In the genomic region with DNA sequence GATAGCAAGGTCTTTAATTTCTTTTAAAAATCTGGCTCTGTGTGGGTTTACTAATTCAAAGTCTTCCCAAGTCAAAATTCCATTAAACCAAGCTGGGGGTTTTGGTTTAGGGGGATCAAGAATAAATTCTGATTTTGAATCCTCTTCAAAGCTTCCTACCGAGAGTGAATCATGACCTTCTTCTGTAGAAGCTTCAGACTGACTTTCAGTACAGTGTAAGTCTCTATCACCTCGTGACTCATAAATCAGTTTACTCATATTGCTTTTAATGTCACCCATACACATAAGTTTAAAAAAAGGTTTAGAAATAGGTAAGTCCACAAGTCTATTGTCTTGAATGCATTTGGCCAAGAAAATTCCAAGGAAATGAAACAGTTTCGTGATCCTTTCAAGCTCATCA, we compare ENCODE assay signal across 18 cellular contexts.
DNase-seq lines count a peak whose midpoint lies in the region; ATAC-seq and TF ChIP-seq lines count a peak whose summit lies in the region.
"Had no signal": no experiment of that assay in that cellular context is flagged by ENCODE, and none has a peak within 500 bp of the region (broad histone marks: within the 10 kb centered on the region; RNA-seq: fewer than 3 reads in every experiment).

No MANE protein-coding gene starts in this region.

- H3K27me3 ChIP-seq in PC-9 (ENCODE audit: insufficient read depth, low read depth), result no peaks in the 10 kb centered on the region

- no peak overlapping the region for H3K4me2 ChIP-seq in PC-9

- H3K4me3 Mint-ChIP-seq in activated naive CD8-positive, alpha-beta T cell, result no peak overlapping the region
- H3K4me3 Mint-ChIP-seq in activated naive CD8-positive, alpha-beta T cell treated with anti-CD3 and anti-CD28 coated beads for 36 hours, result no peak overlapping the region
- H3K4me3 Mint-ChIP-seq in endothelial cell (ENCODE audit: unreplicated experiment), result peak overlapping the region; percentile 10
- H3K4me3 Mint-ChIP-seq: IgD-negative memory B cell had no signal

- H4K20me1 ChIP-seq in PC-9 (ENCODE audit: insufficient read depth), result no peaks in the 10 kb centered on the region

- intact Hi-C loops in PC-9 (cut with micrococcal nuclease; ENCODE audit: unreplicated experiment), result no loop called here

- H3F3A ChIP-seq in PC-9 (ENCODE audit: insufficient read depth, low read depth), result no peaks in the 10 kb centered on the region

- CTCF ChIA-PET in PC-9 (lab: Charles Lee), result no interaction called here

- H3K9me3 Mint-ChIP-seq in activated naive CD8-positive, alpha-beta T cell (ENCODE audit: low read depth), result no peaks in the 10 kb centered on the region
- H3K9me3 Mint-ChIP-seq in activated naive CD8-positive, alpha-beta T cell treated with anti-CD3 and anti-CD28 coated beads for 36 hours, result peaks cover 5% of the 10 kb centered on the region
- H3K9me3 Mint-ChIP-seq in endothelial cell (ENCODE audit: unreplicated experiment), result no peaks in the 10 kb centered on the region
- H3K9me3 Mint-ChIP-seq: IgD-negative memory B cell had no signal

- no peaks in the 10 kb centered on the region for H3K9me3 ChIP-seq in PC-9 (ENCODE audit: insufficient read depth, low read depth)
- H3K9me3 ChIP-seq: left ventricle myocardium inferior had no signal

- H3K4me3 ChIP-seq in PC-9, result no peak overlapping the region
- H3K4me3 ChIP-seq: left ventricle myocardium inferior had no signal

- H3K36me3 Mint-ChIP-seq in activated naive CD8-positive, alpha-beta T cell, result peaks cover 21% of the 10 kb centered on the region
- H3K36me3 Mint-ChIP-seq in activated naive CD8-positive, alpha-beta T cell treated with anti-CD3 and anti-CD28 coated beads for 36 hours, result peaks cover 47% of the 10 kb centered on the region
- peaks cover 51% of the 10 kb centered on the region for H3K36me3 Mint-ChIP-seq in endothelial cell (ENCODE audit: low read depth, unreplicated experiment)

- TF ChIP-seq CTCF in PC-9 (conservative IDR thresholded peaks at IDR 0.05) (no peak), endothelial cell (IDR thresholded peaks at IDR 0.05; ENCODE audit: unreplicated experiment) (no peak)

- POLR2A ChIA-PET in PC-9 (lab: Charles Lee; ENCODE audit: unreplicated experiment), result no interaction called here

- no peak overlapping the region for H2AFZ ChIP-seq in PC-9

- no peak for DNase-seq in activated naive CD8-positive, alpha-beta T cell treated with anti-CD3 and anti-CD28 coated beads for 36 hours
- DNase-seq in PC-9, result no peak
- no peak for DNase-seq in endothelial cell (ENCODE audit: low spot score)
- no peak for DNase-seq in stimulated activated naive CD8-positive, alpha-beta T cell treated with anti-CD3 and anti-CD28 coated beads, Interleukin-15, Interleukin-2, amounts not matched to agents 100 U/mL and 50 U/mL, for 24 hours
- DNase-seq in NCI-H1048 (lab: John Stamatoyannopoulos, UW), result no peak
- DNase-seq in RPMI8226, result no peak
- DNase-seq: activated gamma-delta T cell; COR-L47; cortex of kidney; left ventricle myocardium inferior; NCI-H2107; NCI-H526 treated with DMSO at 0.1 percent for 48 hours; nucleus accumbens; stimulated activated CD4-positive, alpha-beta T cell treated with anti-CD3 and anti-CD28 coated beads, Interleukin-4, amount 100 ng/mL, for 4 hours; SW 1271 had no signal

- H3K27ac Mint-ChIP-seq in activated naive CD8-positive, alpha-beta T cell, result peak overlapping the region; percentile 42
- no peak overlapping the region for H3K27ac Mint-ChIP-seq in activated naive CD8-positive, alpha-beta T cell treated with anti-CD3 and anti-CD28 coated beads for 36 hours
- no peak overlapping the region for H3K27ac Mint-ChIP-seq in endothelial cell (ENCODE audit: unreplicated experiment)
- H3K27ac Mint-ChIP-seq: IgD-negative memory B cell had no signal

- H3K36me3 ChIP-seq in PC-9 (ENCODE audit: low read depth), result peaks cover 3% of the 10 kb centered on the region; the same call in 1 of the 2 replicates

- no peaks in the 10 kb centered on the region for H3K9me2 ChIP-seq in PC-9 (ENCODE audit: insufficient read depth)

- H3K27me3 Mint-ChIP-seq in activated naive CD8-positive, alpha-beta T cell, result no peaks in the 10 kb centered on the region
- H3K27me3 Mint-ChIP-seq in activated naive CD8-positive, alpha-beta T cell treated with anti-CD3 and anti-CD28 coated beads for 36 hours, result no peaks in the 10 kb centered on the region
- no peaks in the 10 kb centered on the region for H3K27me3 Mint-ChIP-seq in endothelial cell (ENCODE audit: unreplicated experiment)
- H3K27me3 Mint-ChIP-seq: IgD-negative memory B cell had no signal

- BruUV-seq in PC-9 (replicated peaks; lab: Mats Ljungman, UMichigan), result TSS peak; percentile 23

- H3K4me1 Mint-ChIP-seq in activated naive CD8-positive, alpha-beta T cell (ENCODE audit: low read depth), result peaks cover 7% of the 10 kb centered on the region
- peaks cover 4% of the 10 kb centered on the region for H3K4me1 Mint-ChIP-seq in activated naive CD8-positive, alpha-beta T cell treated with anti-CD3 and anti-CD28 coated beads for 36 hours
- H3K4me1 Mint-ChIP-seq in endothelial cell (ENCODE audit: unreplicated experiment), result no peaks in the 10 kb centered on the region
- H3K4me1 Mint-ChIP-seq: IgD-negative memory B cell had no signal

- no peaks in the 10 kb centered on the region for H3K4me1 ChIP-seq in PC-9 (replicated peaks; ENCODE audit: insufficient read depth)
- H3K4me1 ChIP-seq: left ventricle myocardium inferior had no signal

- ATAC-seq in stimulated activated naive CD8-positive, alpha-beta T cell treated with anti-CD3 and anti-CD28 coated beads, Interleukin-15, Interleukin-2, amounts not matched to agents 100 U/mL and 50 U/mL, for 24 hours, result peak; percentile 76
- ATAC-seq in GM21390 (IDR thresholded peaks at IDR 0.05; ENCODE audit: unreplicated experiment), result no peak

- no peaks in the 10 kb centered on the region for H3K79me2 ChIP-seq in PC-9 (ENCODE audit: low read depth)

- no peak overlapping the region for H3K27ac ChIP-seq in PC-9
- H3K27ac ChIP-seq: left ventricle myocardium inferior had no signal
